Comparison of ENCODE assay signal across 15 cellular contexts in the genomic region with DNA sequence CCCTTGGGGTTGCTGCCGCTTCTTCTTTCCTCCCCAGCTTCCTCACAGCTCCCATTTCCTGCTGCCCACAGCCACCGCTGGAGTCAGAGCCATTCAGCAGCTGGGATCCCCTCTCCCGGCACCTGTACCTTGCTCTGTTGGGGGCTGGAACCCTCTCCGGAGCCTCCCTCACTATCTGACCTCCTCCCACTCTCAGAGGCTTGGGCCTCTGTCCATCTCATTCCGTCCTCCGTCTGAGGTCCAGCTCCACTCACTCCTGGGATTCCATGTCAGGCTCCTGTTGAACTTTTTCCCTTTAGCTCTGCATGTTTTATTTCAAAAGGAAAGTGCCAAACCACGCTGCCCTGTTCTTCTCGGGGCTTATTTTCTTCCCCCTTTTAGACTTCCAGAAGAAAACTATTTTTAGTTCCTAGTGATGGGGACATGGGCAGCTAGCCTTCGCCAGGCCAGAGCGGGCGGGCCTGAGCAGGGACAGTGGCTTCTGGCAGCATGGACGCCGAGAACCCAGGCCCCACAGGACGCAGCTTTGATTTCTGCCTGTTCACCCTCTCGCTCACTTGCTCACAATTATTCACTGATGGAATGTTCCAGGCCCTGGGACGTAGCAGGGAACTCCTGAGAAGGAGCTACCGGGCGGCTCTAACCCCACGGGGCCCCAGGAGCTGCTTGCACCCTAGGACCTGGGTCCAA.
A peak's percentile ranks its signal among the peaks of the same experiment; 100 is the strongest.
DNase-seq lines count a peak whose midpoint lies in the region; ATAC-seq and TF ChIP-seq lines count a peak whose summit lies in the region.
"Had no signal": no experiment of that assay in that cellular context is flagged by ENCODE, and none has a peak within 500 bp of the region (broad histone marks: within the 10 kb centered on the region; RNA-seq: fewer than 3 reads in every experiment).

No MANE protein-coding gene starts in this region.

- no peaks in the 10 kb centered on the region for H3K9me3 Mint-ChIP-seq in immature natural killer cell
- H3K9me3 Mint-ChIP-seq: activated B cell treated with CpG ODN at 0.5 μM for 24 hours; activated T-cell treated with anti-CD3 and anti-CD28 coated beads, Interleukin-2, amount 50 U/mL, for 72 hours had no signal

- no peaks in the 10 kb centered on the region for H3K36me3 Mint-ChIP-seq in immature natural killer cell

- H3K27me3 Mint-ChIP-seq in immature natural killer cell (ENCODE audit: low read depth in 3 of 3) = peaks cover 0 to 4% (median 2%) of the 10 kb centered on the region in 3 donors

- no peaks in the 10 kb centered on the region for H3K4me1 Mint-ChIP-seq in immature natural killer cell
- H3K4me1 Mint-ChIP-seq: activated B cell treated with CpG ODN at 0.5 μM for 24 hours had no signal

- intact Hi-C loops in Right ventricle myocardium inferior (cut with DNase I) = loop anchor here (10.0 kb wide), 1 partner anchor 194 kb away; no protein-coding TSS in a partner anchor
- intact Hi-C loops in cardiac septum (cut with DNase I) = loop anchor here (1.0 to 5.0 kb wide), 2 partner anchors 49 to 66 kb away; no protein-coding TSS in a partner anchor
- intact Hi-C loops in left ventricle myocardium superior (cut with micrococcal nuclease) = no loop called here
- intact Hi-C loops in spleen (cut with DNase I; ENCODE audit: low total_unique reads) = no loop called here

- H3K36me3 ChIP-seq in spleen = peaks cover 0 to 88% (median 13%) of the 10 kb centered on the region in 6 donors

- H3K4me3 Mint-ChIP-seq in immature natural killer cell = no peak overlapping the region
- H3K4me3 Mint-ChIP-seq: activated B cell treated with CpG ODN at 0.5 μM for 24 hours; activated T-cell treated with anti-CD3 and anti-CD28 coated beads, Interleukin-2, amount 50 U/mL, for 72 hours had no signal

- TF ChIP-seq POLR2A in spleen (IDR thresholded peaks at IDR 0.05) = no peak

- peak overlapping the region in 2 of 8 donors; percentile 0 to 35 for H3K4me3 ChIP-seq in spleen

- ATAC-seq in Right ventricle myocardium inferior = peak; percentile 59
- ATAC-seq in left ventricle myocardium superior = peak; percentile 73
- no peak for ATAC-seq in HG03571 (IDR thresholded peaks at IDR 0.05; ENCODE audit: unreplicated experiment)
- ATAC-seq: activated T-cell treated with anti-CD3 and anti-CD28 coated beads, Interleukin-2, amount 50 U/mL, for 72 hours had no signal

- no peak for TF ChIP-seq CTCF in spleen (IDR thresholded peaks at IDR 0.05 in 8 of 11, conservative IDR thresholded peaks at IDR 0.05 in 3 of 11)

- H3K27ac ChIP-seq in spleen = peak overlapping the region in 3 of 8 donors; percentile 10 to 48 (median 44)

- DNase-seq in Right ventricle myocardium inferior (ENCODE audit: missing footprints) (no peak), cardiac septum (ENCODE audit: low spot score) (no peak), left ventricle myocardium superior (peak; percentile 74), putamen (ENCODE audit: low spot score) (peak; percentile 14), immature natural killer cell (no peak), T-helper 1 cell (no peak), spleen (no peak)
- DNase-seq: activated B cell treated with CpG ODN at 0.5 μM for 24 hours; activated T-cell treated with anti-CD3 and anti-CD28 coated beads, Interleukin-2, amount 50 U/mL, for 72 hours; central memory CD4-positive, alpha-beta T cell; DMS153; NCI-H1436; NCI-H748 treated with DMSO at 0.1 percent for 48 hours; SIG-M5 had no signal

- H3K9me3 ChIP-seq in spleen = no peaks in the 10 kb centered on the region

- peaks cover 0 to 15% (median 0%) of the 10 kb centered on the region in 7 donors for H3K27me3 ChIP-seq in spleen (replicated peaks in 1 of 7)

- 69 to 80% (median 72%) methylated on average over 16 to 19 of the region's 19 CpGs for WGBS in spleen, 5 donors

- no peak overlapping the region for H3K27ac Mint-ChIP-seq in immature natural killer cell
- H3K27ac Mint-ChIP-seq: activated B cell treated with CpG ODN at 0.5 μM for 24 hours; activated T-cell treated with anti-CD3 and anti-CD28 coated beads, Interleukin-2, amount 50 U/mL, for 72 hours had no signal

- H3K4me1 ChIP-seq in spleen = peaks cover 0 to 21% (median 0%) of the 10 kb centered on the region in 6 donors

Comparison
In these comparisons a context has a peak if more than half of its experiments do, and no peak if none do; other contexts are left out.
1. DNase-seq: peak in left ventricle myocardium superior (single experiment) and putamen (single experiment); none in Right ventricle myocardium inferior (single experiment), cardiac septum (single experiment), immature natural killer cell (0 of 3), T-helper 1 cell (0 of 5) and spleen (single experiment).
2. intact Hi-C loops: an anchor here in Right ventricle myocardium inferior (10.0 kb wide) and cardiac septum (1.0 to 5.0 kb wide); none called in left ventricle myocardium superior and spleen.